11 cellular contexts compared by ENCODE assay signal in genomic region chr9:77848428-77848827, GRCh38.
DNase-seq lines count a peak whose midpoint lies in the region; ATAC-seq and TF ChIP-seq lines count a peak whose summit lies in the region.
"Had no signal": no experiment of that assay in that cellular context is flagged by ENCODE, and none has a peak within 500 bp of the region (broad histone marks: within the 10 kb centered on the region; RNA-seq: fewer than 3 reads in every experiment).

No MANE protein-coding gene starts in this region.

- ATAC-seq in HG03469 (IDR thresholded peaks at IDR 0.05; ENCODE audit: unreplicated experiment) = no peak
- no peak for ATAC-seq in HG03159 (IDR thresholded peaks at IDR 0.05; ENCODE audit: unreplicated experiment)
- no peak for ATAC-seq in HG02798 (IDR thresholded peaks at IDR 0.05; ENCODE audit: poor library complexity, unreplicated experiment)

- H3K4me1 ChIP-seq in muscle layer of duodenum (ENCODE audit: control insufficient read depth in 1 of 2, insufficient read depth in 2 of 2, low read length in 2 of 2) = peaks cover 10 to 21% of the 10 kb centered on the region in 2 donors

- no peaks in the 10 kb centered on the region for H3K9me3 ChIP-seq in muscle layer of duodenum (ENCODE audit: control insufficient read depth in 1 of 2, low read length in 2 of 2)

- no peak for TF ChIP-seq CTCF in coronary artery (IDR thresholded peaks at IDR 0.05)

- peaks cover 0 to 5% of the 10 kb centered on the region in 2 donors for H3K36me3 ChIP-seq in muscle layer of duodenum (ENCODE audit: control insufficient read depth in 1 of 2, insufficient read depth in 2 of 2, low read length in 2 of 2)

- in situ Hi-C loops in SK-MEL-5 (cut with HindIII; ENCODE audit: low pct_unique_long_range_greater_than_20kb, low sequenced_read_pairs) = no loop called here

- no peak overlapping the region for H3K4me3 ChIP-seq in coronary artery
- no peak overlapping the region for H3K4me3 ChIP-seq in muscle layer of duodenum (ENCODE audit: low read depth in 1 of 2, low read length in 2 of 2)

- H3K27ac ChIP-seq in coronary artery (peak overlapping the region; percentile 65 to 87), muscle layer of duodenum (ENCODE audit: low read length) (peak overlapping the region; percentile 42), temporal lobe (ENCODE audit: low read depth, low read length) (peak overlapping the region; percentile 51)

- DNase-seq in SK-MEL-5 (ENCODE audit: low read depth, low spot score) (peak; percentile 26), coronary artery (ENCODE audit: low spot score) (no peak), occipital lobe (lab: John Stamatoyannopoulos, UW) (no peak)
- DNase-seq: activated T-cell treated with anti-CD3 and anti-CD28 coated beads, Interleukin-2, amount 50 U/mL, for 72 hours; effector memory CD4-positive, alpha-beta T cell; NCI-H1694 treated with DMSO at 0.1 percent for 48 hours had no signal

- no peaks in the 10 kb centered on the region for H3K27me3 ChIP-seq in muscle layer of duodenum (ENCODE audit: low read depth, low read length)
